In the genomic region with DNA sequence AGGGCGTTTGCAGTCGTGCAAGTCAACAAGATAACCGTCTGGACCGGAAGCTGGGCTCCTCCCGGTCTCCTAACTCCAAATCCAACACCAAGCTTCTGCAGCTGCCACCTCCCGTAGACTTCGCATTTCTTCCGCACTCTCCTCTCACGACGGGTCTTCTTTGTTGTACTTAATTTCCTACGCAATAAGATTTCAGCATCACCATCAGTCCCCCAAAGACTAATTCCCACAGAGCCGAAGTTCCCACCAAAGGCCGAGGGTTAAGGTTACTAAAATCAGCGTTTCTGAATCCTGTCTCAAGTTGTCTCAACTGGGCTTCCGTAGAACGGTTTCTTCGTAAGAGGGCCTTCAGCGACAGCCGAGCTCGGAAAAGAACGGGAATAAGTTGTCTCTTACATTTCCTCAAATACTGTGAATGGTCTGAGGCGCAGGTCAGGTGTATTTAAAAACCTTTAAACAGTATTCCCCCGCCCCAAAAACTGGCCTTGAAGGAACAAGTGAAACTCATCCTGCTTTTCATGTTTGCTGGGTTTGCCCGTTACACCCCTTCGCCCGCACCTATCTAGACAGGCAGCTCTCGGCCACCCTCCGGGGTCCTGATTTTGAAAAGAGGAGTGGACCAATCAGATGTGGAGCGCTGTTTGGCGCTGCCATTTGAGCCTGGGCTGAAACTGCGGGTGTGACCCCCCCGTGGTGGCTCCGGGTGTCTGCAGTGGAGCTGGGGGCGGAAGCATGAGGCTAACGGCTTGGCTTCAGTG, we compare ENCODE assay signal across 8 cellular contexts.
DNase-seq lines count a peak whose midpoint lies in the region; TF ChIP-seq lines count a peak whose summit lies in the region.
"Not testable (repeated sequence)": the region's sequence is repeated elsewhere in the genome, so short reads cannot be mapped to it uniquely, and the experiment has no call there.

A gene (plus strand): TSS at position 693 of the 758 bp plus-strand sequence.

- DNase-seq in GM10248 (ENCODE audit: extremely low spot score) (peak; percentile 81), H4 (ENCODE audit: low spot score) (peak; percentile 95), HuH-7 (ENCODE audit: low spot score) (peak; percentile 50), chondrocyte (ENCODE audit: low spot score) (peak; percentile 96), thyroid gland (peak; percentile 82 to 87)
- peak; percentile 88 to 94 for DNase-seq in activated CD4-positive, alpha-beta T cell treated with anti-CD3 and anti-CD28 coated beads, Interleukin-2, amount 50 U/mL, for 24 hours (ENCODE audit: low read depth in 1 of 2, low spot score in 1 of 2)

- H3K27me3 Mint-ChIP-seq in chondrocyte (ENCODE audit: low read depth) = not testable (repeated sequence)

- WGBS in thyroid gland, 2 donors = 0 to 1% methylated on average over 27 to 33 of the region's 35 CpGs

- not testable (repeated sequence) for H3K27me3 ChIP-seq in rectal smooth muscle tissue (ENCODE audit: control insufficient read depth, insufficient read depth, low read length); thyroid gland

- CTCF ChIA-PET in GM10248 (lab: Yijun Ruan, JAX) = not testable (repeated sequence)

- H3K27ac Mint-ChIP-seq in chondrocyte (ENCODE audit: unreplicated experiment) = peak within 1 kb of the TSS; percentile 98

- peak within 1 kb of the TSS; percentile 73 for H3K4me3 ChIP-seq in iPS-18c (ENCODE audit: insufficient read depth, low read depth, low read length)
- peak within 1 kb of the TSS; percentile 84 for H3K4me3 ChIP-seq in rectal smooth muscle tissue (ENCODE audit: low read length)
- H3K4me3 ChIP-seq in thyroid gland (replicated peaks in 1 of 3) = peak within 1 kb of the TSS; percentile 24 to 53 (median 39)

- peak in 1 of 2 donors; percentile 41 for TF ChIP-seq POLR2A in thyroid gland (IDR thresholded peaks at IDR 0.05)

- intact Hi-C loops in thyroid gland (cut with DNase I) = not testable (repeated sequence)

- H3K4me1 Mint-ChIP-seq in chondrocyte (ENCODE audit: low read depth) = peaks cover 28% of the 10 kb centered on the region

- TF ChIP-seq CTCF in GM10248 (IDR thresholded peaks at IDR 0.05; ENCODE audit: control extremely low read depth, extremely low read depth, low read depth, missing control alignments); chondrocyte (IDR thresholded peaks at IDR 0.05); thyroid gland (IDR thresholded peaks at IDR 0.05): not testable (repeated sequence)

- H3K27ac ChIP-seq in rectal smooth muscle tissue (ENCODE audit: low read depth, low read length) (peak within 1 kb of the TSS; percentile 89), thyroid gland (peak within 1 kb of the TSS; percentile 64 to 92 (median 75))

- not testable (repeated sequence) for H3K9me3 Mint-ChIP-seq in chondrocyte (ENCODE audit: low read depth)

- H3K9me3 ChIP-seq in iPS-18c (ENCODE audit: control insufficient read depth, insufficient read depth, low read length); thyroid gland: not testable (repeated sequence)

- H3K36me3 Mint-ChIP-seq in chondrocyte (ENCODE audit: low read depth) = not testable (repeated sequence)

- POLR2A ChIA-PET in GM10248 (lab: Yijun Ruan, JAX) = not testable (repeated sequence)

- H3K36me3 ChIP-seq in rectal smooth muscle tissue (ENCODE audit: control insufficient read depth, insufficient read depth, low read length); thyroid gland: not testable (repeated sequence)

- not testable (repeated sequence) for H3K4me1 ChIP-seq in rectal smooth muscle tissue (ENCODE audit: control insufficient read depth, insufficient read depth, low read length); thyroid gland

- H3K9ac ChIP-seq in rectal smooth muscle tissue (ENCODE audit: low read length) = peak within 1 kb of the TSS; percentile 49

- H3K4me3 Mint-ChIP-seq in chondrocyte (ENCODE audit: unreplicated experiment) = peak within 1 kb of the TSS; percentile 98

Comparison
In these comparisons a context has a peak if more than half of its experiments do, and no peak if none do; other contexts are left out.
1. Peak in every context shown above with its lines: DNase-seq, H3K4me3 ChIP-seq and H3K27ac ChIP-seq.